22 cellular contexts compared by ENCODE assay signal in genomic region chr2:29226808-29227207, GRCh38.
"Had no signal": no experiment of that assay in that cellular context is flagged by ENCODE, and none has a peak within 500 bp of the region (broad histone marks: within the 10 kb centered on the region; RNA-seq: fewer than 3 reads in every experiment).

No MANE protein-coding gene starts in this region.

- H3K36me3 ChIP-seq: MG63 had no signal

- DNase-seq: IMR-90, Karpas-422, KG1, MG63, NCI-H1092, NCI-H1105 treated with DMSO at 0.1 percent for 48 hours, NCI-H1417 treated with DMSO at 0.1 percent for 48 hours, NCI-H187, NCI-H2029, NCI-H2081 treated with DMSO at 0.1 percent for 48 hours, NCI-H2171, NCI-H226, NCI-H446, NCI-H510A, NCI-H524 treated with DMSO at 0.1 percent for 48 hours, NCI-H69, NCI-H774, RPMI8226, SHP77, SK-N-SH had no signal

- H3K27me3 ChIP-seq: MG63 had no signal

- H3K9me3 ChIP-seq: MG63, SK-N-SH had no signal

- H3K9ac ChIP-seq: SK-N-SH had no signal

- FAIRE-seq: HepG2, RCC 7860 had no signal

- H3K4me2 ChIP-seq: SK-N-SH had no signal

- H3K4me3 ChIP-seq: MG63 had no signal

- ATAC-seq: HepG2 had no signal
